ENCODE assay signal across 26 cellular contexts in genomic region chr11:79274636-79275315, GRCh38.
DNase-seq lines count a peak whose midpoint lies in the region; ATAC-seq, FAIRE-seq and TF ChIP-seq lines count a peak whose summit lies in the region.
"Had no signal": no experiment of that assay in that cellular context is flagged by ENCODE, and none has a peak within 500 bp of the region (broad histone marks: within the 10 kb centered on the region; RNA-seq: fewer than 3 reads in every experiment).

No MANE protein-coding gene starts in this region.

- no peaks in the 10 kb centered on the region for H3K27me3 ChIP-seq in IMR-90 (ENCODE audit: control insufficient read depth, insufficient read depth, low read length)
- H3K27me3 ChIP-seq: gastrocnemius medialis, ovary, sigmoid colon, thyroid gland had no signal

- no peaks in the 10 kb centered on the region for H3K27me3 Mint-ChIP-seq in nephron (ENCODE audit: low read depth)
- H3K27me3 Mint-ChIP-seq: activated naive CD4-positive, alpha-beta T cell treated with anti-CD3 and anti-CD28 coated beads, Interleukin-2, amount 50 U/mL, for 24 hours; CD4-positive, alpha-beta memory T cell had no signal

- peaks cover 7% of the 10 kb centered on the region for H3K9me1 ChIP-seq in IMR-90 (ENCODE audit: insufficient read depth, low read length)

- no peak overlapping the region for H3K4me3 ChIP-seq in AG09309 (ENCODE audit: control insufficient read depth, low read depth, low read length)
- H3K4me3 ChIP-seq in IMR-90 (ENCODE audit: insufficient read depth, low read depth, low read length) = no peak overlapping the region
- H3K4me3 ChIP-seq: breast epithelium, gastrocnemius medialis, ovary, sigmoid colon, thyroid gland had no signal

- no peak overlapping the region for H2BK120ac ChIP-seq in IMR-90 (ENCODE audit: low read depth, low read length)

- intact Hi-C loops in IMR-90 (cut with micrococcal nuclease) = loop anchor here (5.0 kb wide), 1 partner anchor 37 kb away; no protein-coding TSS in a partner anchor

- no peak for TF ChIP-seq CTCF in AG09309 (IDR thresholded peaks at IDR 0.05; ENCODE audit: control insufficient read depth, insufficient read depth, low read depth, low read length, missing control alignments)
- TF ChIP-seq CTCF in IMR-90 (conservative IDR thresholded peaks at IDR 0.05; ENCODE audit: low read depth, low read length) = no peak
- no peak for TF ChIP-seq CTCF in nephron (IDR thresholded peaks at IDR 0.05; ENCODE audit: unreplicated experiment in 3 of 3)
- no peak for TF ChIP-seq CTCF in D721Med (IDR thresholded peaks at IDR 0.05; ENCODE audit: insufficient read depth, missing control alignments)

- no peak overlapping the region for H2AK9ac ChIP-seq in IMR-90 (replicated peaks; ENCODE audit: low read depth, low read length, poor library complexity)

- H2AFZ ChIP-seq in IMR-90 (replicated peaks; ENCODE audit: low read length, poor library complexity) = no peak overlapping the region

- H2BK5ac ChIP-seq in IMR-90 (ENCODE audit: low read depth, low read length, poor library complexity, severe bottlenecking) = no peak overlapping the region

- H3K27ac Mint-ChIP-seq in nephron = peak overlapping the region; percentile 77 to 91 (median 88)
- H3K27ac Mint-ChIP-seq: activated CD4-positive, alpha-beta T cell treated with anti-CD3 and anti-CD28 coated beads for 36 hours; activated naive CD4-positive, alpha-beta T cell treated with anti-CD3 and anti-CD28 coated beads, Interleukin-2, amount 50 U/mL, for 24 hours; CD4-positive, alpha-beta memory T cell; naive B cell; T-cell had no signal

- no peak overlapping the region for H3K56ac ChIP-seq in IMR-90 (ENCODE audit: extremely low read depth, insufficient read depth, low read length)

- no peak overlapping the region for H3K9ac ChIP-seq in IMR-90 (ENCODE audit: low read depth, low read length)

- H4K8ac ChIP-seq in IMR-90 (ENCODE audit: low read depth in 2 of 2, low read length in 2 of 2) = no peak overlapping the region

- TF ChIP-seq RAD21 in IMR-90 (IDR thresholded peaks at IDR 0.05; ENCODE audit: low read length) = no peak

- dilution Hi-C loops in IMR-90 (cut with HindIII; ENCODE audit: low sequenced_read_pairs, unreplicated experiment) = no loop called here

- no peaks in the 10 kb centered on the region; the same call in 1 of the 2 replicates for H3K36me3 ChIP-seq in IMR-90 (ENCODE audit: control insufficient read depth, insufficient read depth, low read length)
- H3K36me3 ChIP-seq: breast epithelium, gastrocnemius medialis, ovary, sigmoid colon, thyroid gland had no signal

- peak overlapping the region; percentile 13; the same call in 1 of the 2 replicates for H3K4me2 ChIP-seq in IMR-90 (ENCODE audit: low read depth, low read length)

- no peak for TF ChIP-seq POLR2A in IMR-90 (IDR thresholded peaks at IDR 0.05; ENCODE audit: low read depth, low read length)

- peak; percentile 51 for DNase-seq in AG09309 (ENCODE audit: low read depth)
- DNase-seq in IMR-90 = peak; percentile 77
- DNase-seq in dedifferentiated amniotic fluid mesenchymal stem cell (ENCODE audit: extremely low spot score) = peak; percentile 34
- no peak for DNase-seq in D721Med (ENCODE audit: insufficient read length, low spot score)
- DNase-seq in cerebellar nuclear complex (lab: John Stamatoyannopoulos, UW) = no peak
- DNase-seq: activated CD4-positive, alpha-beta T cell treated with anti-CD3 and anti-CD28 coated beads for 36 hours; CD4-positive, alpha-beta memory T cell; dermis blood vessel endothelial cell; DMS53; gastrocnemius medialis; kidney glomerular epithelial cell; mammary epithelial cell; naive B cell; NCI-H1417; ovary; SHP77; sigmoid colon; stimulated activated CD4-positive, alpha-beta T cell treated with anti-CD3 and anti-CD28 coated beads, Interleukin-2, amount 100 ng/mL, for 24 hours; stimulated activated naive CD4-positive, alpha-beta T cell treated with Interleukin-2 at 50 U/mL for 16 hours; T-cell; thyroid gland had no signal

- H2BK20ac ChIP-seq in IMR-90 (ENCODE audit: low read depth, low read length) = no peak overlapping the region

- no peak overlapping the region for H4K91ac ChIP-seq in IMR-90 (ENCODE audit: insufficient read depth, low read depth, low read length)

- no TSS peak for BruUV-seq in IMR-90 (replicated peaks; lab: Mats Ljungman, UMichigan)

- H3K4ac ChIP-seq in IMR-90 (ENCODE audit: low read depth, low read length) = no peak overlapping the region

- H2AK5ac ChIP-seq in IMR-90 (ENCODE audit: low read depth, low read length) = no peak overlapping the region; the same call in 1 of the 2 replicates

- CTCF ChIA-PET in IMR-90 (lab: Yijun Ruan, JAX) = no interaction called here

- no peak overlapping the region for H3K23ac ChIP-seq in IMR-90 (ENCODE audit: low read depth, low read length)

- H3K9me3 ChIP-seq in IMR-90 (ENCODE audit: control insufficient read depth, insufficient read depth, low read length) = no peaks in the 10 kb centered on the region
- H3K9me3 ChIP-seq: breast epithelium, gastrocnemius medialis, ovary, sigmoid colon, thyroid gland had no signal

- FAIRE-seq in D721Med (lab: Jason Lieb, UNC) = no peak

- H3K27ac ChIP-seq in IMR-90 (ENCODE audit: insufficient read depth, low read length) = no peak overlapping the region
- H3K27ac ChIP-seq: breast epithelium, gastrocnemius medialis, ovary, sigmoid colon, thyroid gland had no signal

- no peak overlapping the region for H2BK15ac ChIP-seq in IMR-90 (ENCODE audit: low read depth, low read length)

- peaks cover 6% of the 10 kb centered on the region; the same call in 1 of the 2 replicates for H3K4me1 ChIP-seq in IMR-90 (ENCODE audit: control insufficient read depth, insufficient read depth, low read length)
- H3K4me1 ChIP-seq: breast epithelium had no signal

- peaks cover 7% of the 10 kb centered on the region for H3K36me3 Mint-ChIP-seq in nephron (ENCODE audit: low read depth)
- H3K36me3 Mint-ChIP-seq: activated naive CD4-positive, alpha-beta T cell treated with anti-CD3 and anti-CD28 coated beads, Interleukin-2, amount 50 U/mL, for 24 hours; CD4-positive, alpha-beta memory T cell; naive B cell; T-cell had no signal

- peaks cover 68% of the 10 kb centered on the region for H3K4me1 Mint-ChIP-seq in nephron
- H3K4me1 Mint-ChIP-seq: activated CD4-positive, alpha-beta T cell treated with anti-CD3 and anti-CD28 coated beads for 36 hours; activated naive CD4-positive, alpha-beta T cell treated with anti-CD3 and anti-CD28 coated beads, Interleukin-2, amount 50 U/mL, for 24 hours; CD4-positive, alpha-beta memory T cell; naive B cell; T-cell had no signal

- no peak overlapping the region for H4K5ac ChIP-seq in IMR-90 (ENCODE audit: low read depth, low read length)

- peak overlapping the region in 1 of 3 experiments; percentile 27 for H3K4me3 Mint-ChIP-seq in nephron
- H3K4me3 Mint-ChIP-seq: activated CD4-positive, alpha-beta T cell treated with anti-CD3 and anti-CD28 coated beads for 36 hours; activated naive CD4-positive, alpha-beta T cell treated with anti-CD3 and anti-CD28 coated beads, Interleukin-2, amount 50 U/mL, for 24 hours; CD4-positive, alpha-beta memory T cell; naive B cell; T-cell had no signal

- no peak overlapping the region for H3K14ac ChIP-seq in IMR-90 (replicated peaks; ENCODE audit: low read depth, low read length)

- no peaks in the 10 kb centered on the region for H3K9me3 Mint-ChIP-seq in nephron
- H3K9me3 Mint-ChIP-seq: activated naive CD4-positive, alpha-beta T cell treated with anti-CD3 and anti-CD28 coated beads, Interleukin-2, amount 50 U/mL, for 24 hours; CD4-positive, alpha-beta memory T cell; naive B cell had no signal

- H4K20me1 ChIP-seq in IMR-90 (ENCODE audit: insufficient read depth, low read length) = peaks cover 4% of the 10 kb centered on the region; the same call in 1 of the 2 replicates

- no CpG with 5 or more reads among the region's 8 CpGs for WGBS in IMR-90 (ENCODE audit: extremely low coverage in 2 of 2, insufficient read length in 1 of 2), 2 experiments

- in situ Hi-C loops in IMR-90 (cut with MboI; ENCODE audit: low sequenced_read_pairs) = no loop called here

- no peak overlapping the region for H3K18ac ChIP-seq in IMR-90 (ENCODE audit: low read depth, low read length)

- ATAC-seq in IMR-90 (ENCODE audit: low read depth) (peak; percentile 80), GM21723 (IDR thresholded peaks at IDR 0.05; ENCODE audit: unreplicated experiment) (no peak), GM21423 (IDR thresholded peaks at IDR 0.05; ENCODE audit: unreplicated experiment) (no peak)
- ATAC-seq: activated CD4-positive, alpha-beta T cell treated with anti-CD3 and anti-CD28 coated beads for 36 hours; gastrocnemius medialis; T-cell had no signal

- POLR2A ChIA-PET in IMR-90 (lab: Charles Lee; ENCODE audit: unreplicated experiment) = no interaction called here

- H3K79me1 ChIP-seq in IMR-90 (ENCODE audit: low read depth in 1 of 2, low read length in 2 of 2) = no peaks in the 10 kb centered on the region; a peak in 1 of 4 replicates

TF ChIP-seq in IMR-90, 13 proteins besides CTCF, POLR2A, EP300 and RAD21:
- TF ChIP-seq NFE2L2 (IDR thresholded peaks at IDR 0.05; ENCODE audit: low read depth, low read length) (no peak), CHD1 (IDR thresholded peaks at IDR 0.05; ENCODE audit: low read depth, low read length) (no peak), SMC3 (IDR thresholded peaks at IDR 0.05; ENCODE audit: low read depth, low read length) (no peak), MXI1 (IDR thresholded peaks at IDR 0.05; ENCODE audit: borderline replicate concordance, low read depth, low read length) (no peak), CEBPB (IDR thresholded peaks at IDR 0.05; ENCODE audit: low read depth, low read length) (no peak), MAZ (IDR thresholded peaks at IDR 0.05; ENCODE audit: borderline replicate concordance, low read depth, low read length) (no peak), RCOR1 (IDR thresholded peaks at IDR 0.05; ENCODE audit: insufficient replicate concordance, low read length) (no peak), BHLHE40 (IDR thresholded peaks at IDR 0.05; ENCODE audit: low read depth, low read length) (no peak), MAFK (IDR thresholded peaks at IDR 0.05; ENCODE audit: low read depth, low read length) (no peak)
- TF ChIP-seq, protein P1, sequence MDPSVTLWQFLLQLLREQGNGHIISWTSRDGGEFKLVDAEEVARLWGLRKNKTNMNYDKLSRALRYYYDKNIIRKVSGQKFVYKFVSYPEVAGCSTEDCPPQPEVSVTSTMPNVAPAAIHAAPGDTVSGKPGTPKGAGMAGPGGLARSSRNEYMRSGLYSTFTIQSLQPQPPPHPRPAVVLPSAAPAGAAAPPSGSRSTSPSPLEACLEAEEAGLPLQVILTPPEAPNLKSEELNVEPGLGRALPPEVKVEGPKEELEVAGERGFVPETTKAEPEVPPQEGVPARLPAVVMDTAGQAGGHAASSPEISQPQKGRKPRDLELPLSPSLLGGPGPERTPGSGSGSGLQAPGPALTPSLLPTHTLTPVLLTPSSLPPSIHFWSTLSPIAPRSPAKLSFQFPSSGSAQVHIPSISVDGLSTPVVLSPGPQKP (IDR thresholded peaks at IDR 0.05; ENCODE audit: borderline replicate concordance, low read depth, low read length) = no peak

Comparison
In these comparisons a context has a peak if more than half of its experiments do, and no peak if none do; other contexts are left out.
1. DNase-seq: peak in AG09309 (single experiment), IMR-90 (single experiment) and dedifferentiated amniotic fluid mesenchymal stem cell (single experiment); none in D721Med (single experiment) and cerebellar nuclear complex (0 of 2).